In genomic region chr6:27205375-27206278, GRCh38 we compare ENCODE assay signal across 9 cellular contexts. TPM values are rescaled to one million over a fixed set of nuclear protein-coding genes. Genes with fewer than 3 reads are reported as not detected.
DNase-seq lines count a peak whose midpoint lies in the region; ATAC-seq and TF ChIP-seq lines count a peak whose summit lies in the region.
"Had no signal": no experiment of that assay in that cellular context is flagged by ENCODE, and none has a peak within 500 bp of the region (broad histone marks: within the 10 kb centered on the region; RNA-seq: fewer than 3 reads in every experiment).

No MANE protein-coding gene starts in this region.

- H3K27me3 Mint-ChIP-seq in activated naive CD4-positive, alpha-beta T cell treated with anti-CD3 and anti-CD28 coated beads, Interleukin-2, amount 10 ng/mL, durations not matched to agents 7 days and 5 days = peaks cover 46% of the 10 kb centered on the region
- H3K27me3 Mint-ChIP-seq in immature natural killer cell (ENCODE audit: low read depth in 3 of 3) (peaks cover 3 to 17% (median 6%) of the 10 kb centered on the region in 3 donors), type B pancreatic cell (peaks cover 16% of the 10 kb centered on the region)

- TF ChIP-seq CTCF in type B pancreatic cell (conservative IDR thresholded peaks at IDR 0.05) = no peak

- H3K27ac Mint-ChIP-seq in activated naive CD4-positive, alpha-beta T cell treated with anti-CD3 and anti-CD28 coated beads, Interleukin-2, amount 10 ng/mL, durations not matched to agents 7 days and 5 days = peak overlapping the region; percentile 39
- H3K27ac Mint-ChIP-seq in immature natural killer cell (peak overlapping the region in 3 of 6 donors; percentile 2 to 40 (median 31)), type B pancreatic cell (peak overlapping the region; percentile 94)
- H3K27ac Mint-ChIP-seq: CD4-positive, alpha-beta T cell had no signal

- peaks cover 22% of the 10 kb centered on the region for H3K4me1 Mint-ChIP-seq in activated naive CD4-positive, alpha-beta T cell treated with anti-CD3 and anti-CD28 coated beads, Interleukin-2, amount 10 ng/mL, durations not matched to agents 7 days and 5 days
- H3K4me1 Mint-ChIP-seq in immature natural killer cell = peaks cover 34 to 42% of the 10 kb centered on the region in 2 donors
- peaks cover 10% of the 10 kb centered on the region for H3K4me1 Mint-ChIP-seq in type B pancreatic cell (ENCODE audit: unreplicated experiment)

- CTCF ChIA-PET in activated naive CD4-positive, alpha-beta T cell treated with anti-CD3 and anti-CD28 coated beads, Interleukin-2, amount 10 ng/mL, durations not matched to agents 7 days and 5 days (lab: Charles Lee) = no interaction called here

- H3K9me3 Mint-ChIP-seq in activated naive CD4-positive, alpha-beta T cell treated with anti-CD3 and anti-CD28 coated beads, Interleukin-2, amount 10 ng/mL, durations not matched to agents 7 days and 5 days = peaks cover 4% of the 10 kb centered on the region
- H3K9me3 Mint-ChIP-seq in immature natural killer cell (peaks cover 0 to 2% (median 0%) of the 10 kb centered on the region in 6 donors), type B pancreatic cell (no peaks in the 10 kb centered on the region)
- H3K9me3 Mint-ChIP-seq: CD4-positive, alpha-beta T cell had no signal

- ATAC-seq in GM21528 (IDR thresholded peaks at IDR 0.05; ENCODE audit: low FRiP score, unreplicated experiment) = no peak

- peaks cover 10% of the 10 kb centered on the region for H3K36me3 Mint-ChIP-seq in activated naive CD4-positive, alpha-beta T cell treated with anti-CD3 and anti-CD28 coated beads, Interleukin-2, amount 10 ng/mL, durations not matched to agents 7 days and 5 days
- peaks cover 0 to 4% (median 0%) of the 10 kb centered on the region in 3 donors for H3K36me3 Mint-ChIP-seq in immature natural killer cell
- no peaks in the 10 kb centered on the region for H3K36me3 Mint-ChIP-seq in type B pancreatic cell

- DNase-seq in activated naive CD4-positive, alpha-beta T cell treated with Interleukin-2 at 50 U/mL for 16 hours = peak; percentile 49
- no peak for DNase-seq in activated naive CD4-positive, alpha-beta T cell (lab: John Stamatoyannopoulos, UW)
- peak; percentile 55 for DNase-seq in activated naive CD4-positive, alpha-beta T cell treated with anti-CD3 and anti-CD28 coated beads, Interleukin-2, amount 10 ng/mL, durations not matched to agents 7 days and 5 days
- DNase-seq in immature natural killer cell (peak; percentile 31 to 38 (median 33)), type B pancreatic cell (ENCODE audit: extremely low spot score, unreplicated experiment) (no peak), RPMI8226 (no peak), DMS79 treated with DMSO at 0.1 percent for 48 hours (lab: John Stamatoyannopoulos, UW) (no peak)

- H3K4me3 Mint-ChIP-seq in activated naive CD4-positive, alpha-beta T cell treated with anti-CD3 and anti-CD28 coated beads, Interleukin-2, amount 10 ng/mL, durations not matched to agents 7 days and 5 days = peak overlapping the region; percentile 54
- H3K4me3 Mint-ChIP-seq in immature natural killer cell (peak overlapping the region; percentile 47 to 77 (median 69)), type B pancreatic cell (peak overlapping the region; percentile 88)

RNA-seq across cellular contexts. Expression of gene PRSS16, which starts 41.9 kb away (rescaled TPM):
- polyA plus RNA-seq in immature natural killer cell = under 1 TPM in 1 of 3 donors, not detected in 2; 0.39 TPM
- total RNA-seq in type B pancreatic cell (ENCODE audit: low replicate concordance) = 10.5 and 28.9 TPM in 2 replicates

Comparison
In these comparisons a context has a peak if more than half of its experiments do, and no peak if none do; other contexts are left out.
1. DNase-seq: peak in activated naive CD4-positive, alpha-beta T cell treated with Interleukin-2 at 50 U/mL for 16 hours (single experiment), activated naive CD4-positive, alpha-beta T cell treated with anti-CD3 and anti-CD28 coated beads, Interleukin-2, amount 10 ng/mL, durations not matched to agents 7 days and 5 days (single experiment) and immature natural killer cell (3 of 3); none in activated naive CD4-positive, alpha-beta T cell (0 of 4), type B pancreatic cell (single experiment), RPMI8226 (single experiment) and DMS79 treated with DMSO at 0.1 percent for 48 hours (single experiment).
2. Peak in every context shown above with its lines, with median percentiles within 50 percentile points of each other: H3K4me3 Mint-ChIP-seq.